ENCODE assay signal across 8 cellular contexts in the genomic region with DNA sequence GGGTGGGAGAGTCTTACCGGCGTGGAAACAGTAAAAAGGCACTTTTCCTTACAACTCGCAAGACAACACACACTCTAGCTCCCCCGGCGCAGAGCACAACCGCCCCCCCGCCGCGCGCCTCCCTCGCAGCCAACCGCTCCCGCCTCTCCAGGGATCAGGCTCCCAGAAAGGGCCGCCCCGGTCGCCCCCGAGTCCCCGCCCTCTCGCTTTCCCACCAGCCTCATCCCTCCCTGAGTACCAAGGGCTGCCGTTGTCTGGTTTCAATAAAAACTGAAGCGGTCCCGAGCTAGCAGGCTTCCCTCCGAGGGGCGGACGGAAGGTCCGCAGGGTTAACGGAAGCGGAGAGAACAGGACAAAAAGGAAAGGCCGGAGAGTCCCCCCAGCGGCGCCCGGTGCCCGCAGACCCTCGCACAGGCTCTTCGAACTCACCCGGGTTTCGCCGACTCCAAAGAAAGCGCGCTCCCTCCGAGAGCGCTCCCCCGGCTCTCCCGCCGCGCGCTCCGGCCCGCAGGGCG. TPM values are rescaled to one million over a fixed set of nuclear protein-coding genes. Genes with fewer than 3 reads are reported as not detected.
DNase-seq lines count a peak whose midpoint lies in the region; ATAC-seq and TF ChIP-seq lines count a peak whose summit lies in the region.

No MANE protein-coding gene starts in this region.

- H4K20me1 ChIP-seq in DND-41 (ENCODE audit: insufficient read depth, low read length) (peaks cover 41% of the 10 kb centered on the region), Loucy (ENCODE audit: insufficient read depth, low read length, poor library complexity, severe bottlenecking) (peaks cover 51% of the 10 kb centered on the region)

- no peaks in the 10 kb centered on the region for H3K27me3 Mint-ChIP-seq in T-cell

- DNase-seq in DND-41 (peak; percentile 84), T-cell (peak in 22 of 34 experiments; percentile 17 to 53 (median 34)), body of pancreas (peak; percentile 44 to 60 (median 54)), gastrocnemius medialis (no peak), GM19238 (ENCODE audit: insufficient read length, low spot score) (no peak)

- peak overlapping the region; percentile 89 to 97 (median 95) for H3K4me3 Mint-ChIP-seq in T-cell

- 0% methylated on average over 2 to 50 of the region's 50 CpGs for WGBS in body of pancreas, 2 donors

- TF ChIP-seq CTCF in DND-41 (IDR thresholded peaks at IDR 0.05; ENCODE audit: borderline replicate concordance, extremely low read depth, low read length, poor library complexity, severe bottlenecking) (peak; percentile 2), Loucy (conservative IDR thresholded peaks at IDR 0.05; ENCODE audit: low read length) (no peak), body of pancreas (IDR thresholded peaks at IDR 0.05) (no peak), gastrocnemius medialis (IDR thresholded peaks at IDR 0.05 in 4 of 5, conservative IDR thresholded peaks at IDR 0.05 in 1 of 5) (no peak)

- POLR2A ChIA-PET in T-cell (lab: Charles Lee) = interaction anchor here (0.6 to 4.0 kb wide), 16 partner anchors 8 to 108 kb away, joined by 3 to 38 read pairs (median 8); no protein-coding TSS in a partner anchor

- H3K79me2 ChIP-seq in DND-41 (ENCODE audit: insufficient read depth, low read length) (peaks cover 63% of the 10 kb centered on the region), Loucy (ENCODE audit: insufficient read depth, low read length) (peaks cover 73% of the 10 kb centered on the region)

- H3K4me1 Mint-ChIP-seq in T-cell = peaks cover 53 to 59% (median 55%) of the 10 kb centered on the region in 3 donors

- ATAC-seq in DND-41 (ENCODE audit: insufficient read depth, low read depth) = peak; percentile 74
- ATAC-seq in GM21786 (IDR thresholded peaks at IDR 0.05; ENCODE audit: unreplicated experiment) = peak; percentile 26
- peak; percentile 6 to 33 (median 28) for ATAC-seq in T-cell (replicated peaks in 1 of 4)
- peak; percentile 48 for ATAC-seq in body of pancreas
- ATAC-seq in gastrocnemius medialis = peak; percentile 51 to 55

- peak overlapping the region; percentile 90 for H2AFZ ChIP-seq in DND-41 (ENCODE audit: low read depth, low read length)
- H2AFZ ChIP-seq in Loucy (ENCODE audit: low read length) = peak overlapping the region; percentile 91

- peaks cover 24% of the 10 kb centered on the region for H3K36me3 ChIP-seq in DND-41 (ENCODE audit: insufficient read depth, low read length)
- H3K36me3 ChIP-seq in Loucy (ENCODE audit: insufficient read depth, low read length) = no peaks in the 10 kb centered on the region
- H3K36me3 ChIP-seq in body of pancreas (replicated peaks in 1 of 2; ENCODE audit: insufficient read depth in 1 of 2, low read depth in 2 of 2) = no peaks in the 10 kb centered on the region
- no peaks in the 10 kb centered on the region for H3K36me3 ChIP-seq in gastrocnemius medialis

- H3K4me2 ChIP-seq in DND-41 (ENCODE audit: insufficient read depth, low read length) = peak overlapping the region; percentile 85
- peak overlapping the region; percentile 97 for H3K4me2 ChIP-seq in Loucy (ENCODE audit: low read depth, low read length, poor library complexity, severe bottlenecking)

- H3K4me1 ChIP-seq in DND-41 (ENCODE audit: insufficient read depth, low read length) (peaks cover 52% of the 10 kb centered on the region), Loucy (ENCODE audit: insufficient read depth, low read length, poor library complexity, severe bottlenecking) (peaks cover 46% of the 10 kb centered on the region), body of pancreas (peaks cover 3% of the 10 kb centered on the region), gastrocnemius medialis (peaks cover 8 to 10% of the 10 kb centered on the region in 2 donors)

- peak overlapping the region; percentile 71 to 87 for H3K4me3 ChIP-seq in DND-41 (ENCODE audit: low read depth in 1 of 2, low read length in 2 of 2)
- H3K4me3 ChIP-seq in Loucy (ENCODE audit: low read length, poor library complexity, severe bottlenecking) = peak overlapping the region; percentile 86
- H3K4me3 ChIP-seq in body of pancreas = peak overlapping the region; percentile 73 to 84
- H3K4me3 ChIP-seq in iPS-11a (ENCODE audit: low read depth, low read length) = peak overlapping the region; percentile 88
- H3K4me3 ChIP-seq in gastrocnemius medialis = peak overlapping the region; percentile 75 to 97 (median 81)

- TF ChIP-seq POLR2A in body of pancreas (IDR thresholded peaks at IDR 0.05) (no peak), gastrocnemius medialis (IDR thresholded peaks at IDR 0.05) (no peak)

- no peaks in the 10 kb centered on the region for H3K27me3 ChIP-seq in DND-41 (ENCODE audit: insufficient read depth, low read length, poor library complexity)
- no peaks in the 10 kb centered on the region for H3K27me3 ChIP-seq in Loucy (ENCODE audit: insufficient read depth, low read length, poor library complexity, severe bottlenecking)
- H3K27me3 ChIP-seq in body of pancreas = no peaks in the 10 kb centered on the region
- H3K27me3 ChIP-seq in gastrocnemius medialis = peaks cover 16 to 39% (median 24%) of the 10 kb centered on the region in 3 donors

- H3K9ac ChIP-seq in DND-41 (ENCODE audit: low read depth, low read length) = peak overlapping the region; percentile 97
- peak overlapping the region; percentile 91 for H3K9ac ChIP-seq in Loucy (ENCODE audit: low read depth, low read length, poor library complexity, severe bottlenecking)

- H3K9me3 ChIP-seq in DND-41 (ENCODE audit: insufficient read depth, low read length, severe bottlenecking) (no peaks in the 10 kb centered on the region), Loucy (ENCODE audit: insufficient read depth, low read depth, low read length) (no peaks in the 10 kb centered on the region), body of pancreas (no peaks in the 10 kb centered on the region), gastrocnemius medialis (no peaks in the 10 kb centered on the region)

- no peaks in the 10 kb centered on the region for H3K9me2 ChIP-seq in Loucy (replicated peaks; ENCODE audit: low read depth, low read length)

- no peaks in the 10 kb centered on the region for H3K9me3 Mint-ChIP-seq in T-cell

- CTCF ChIA-PET in T-cell (lab: Charles Lee) = interaction anchor here (0.6 to 2.0 kb wide), 13 partner anchors 10 to 177 kb away, joined by 3 to 13 read pairs (median 6); no protein-coding TSS in a partner anchor

- H3K27ac ChIP-seq in DND-41 (ENCODE audit: low read length) = peak overlapping the region; percentile 96
- H3K27ac ChIP-seq in body of pancreas = peak overlapping the region; percentile 53 to 95 (median 92)
- peak overlapping the region; percentile 82 to 89 (median 83) for H3K27ac ChIP-seq in gastrocnemius medialis

- in situ Hi-C loops in gastrocnemius medialis (cut with MboI; ENCODE audit: low sequenced_read_pairs in 4 of 4) = no loop called here

- intact Hi-C loops in body of pancreas (cut with DNase I) (no loop called here), gastrocnemius medialis (cut with DNase I; ENCODE audit: low total_unique reads) (no loop called here)

- peaks cover 9% of the 10 kb centered on the region for H3K36me3 Mint-ChIP-seq in T-cell

- no peaks in the 10 kb centered on the region for H3F3A ChIP-seq in Loucy (ENCODE audit: low read depth)

- H3K27ac Mint-ChIP-seq in T-cell = peak overlapping the region; percentile 91 to 96

RNA-seq across cellular contexts. Expression of a gene that starts 0.8 kb away (rescaled TPM):
- total RNA-seq in T-cell (100 to 1,000 TPM in 1 of 5 donors, 10 to 100 TPM in 4; 71.4 to 101 (median 86.5) TPM), body of pancreas (10 to 100 TPM in 1 of 2 donors, 1 to 10 TPM in 1; 8.6 to 11.2 TPM), gastrocnemius medialis (1 to 10 TPM; 5.6 to 7.2 (median 6.2) TPM)

Comparison
In these comparisons a context has a peak if more than half of its experiments do, and no peak if none do; other contexts are left out.
1. DNase-seq: peak in DND-41 (single experiment), T-cell (22 of 34) and body of pancreas (4 of 4); none in gastrocnemius medialis (0 of 2) and GM19238 (single experiment).
2. RNA of a gene that starts 0.8 kb away (total RNA-seq): 71.4 to 101 TPM in T-cell; 8.6 to 11.2 TPM in body of pancreas and 5.6 to 7.2 TPM in gastrocnemius medialis; every median in the first group is over 4 times any median in the second.
3. Peak in every context shown above with its lines, with median percentiles within 50 percentile points of each other: ATAC-seq, H3K27ac ChIP-seq and H3K4me3 ChIP-seq.